ENCODE assay signal across 21 cellular contexts in genomic region chr1:67755160-67755559, GRCh38.
DNase-seq lines count a peak whose midpoint lies in the region; ATAC-seq and TF ChIP-seq lines count a peak whose summit lies in the region.
"Had no signal": no experiment of that assay in that cellular context is flagged by ENCODE, and none has a peak within 500 bp of the region (broad histone marks: within the 10 kb centered on the region; RNA-seq: fewer than 3 reads in every experiment).

No MANE protein-coding gene starts in this region.

- H3K4me2 ChIP-seq in DOHH2 (ENCODE audit: low read length) (peak overlapping the region; percentile 32), smooth muscle cell (no peak overlapping the region)

- no peaks in the 10 kb centered on the region for H4K20me1 ChIP-seq in DOHH2 (ENCODE audit: control insufficient read depth, insufficient read depth, low read depth, low read length)
- peaks cover 18% of the 10 kb centered on the region for H4K20me1 ChIP-seq in smooth muscle cell (ENCODE audit: low read depth)

- H3K4me1 ChIP-seq in DOHH2 (ENCODE audit: control insufficient read depth, low read length) (peaks cover 25% of the 10 kb centered on the region), breast epithelium (peaks cover 0 to 21% of the 10 kb centered on the region in 2 donors), thyroid gland (peaks cover 47 to 93% of the 10 kb centered on the region in 2 donors), smooth muscle cell (ENCODE audit: low read depth) (peaks cover 13% of the 10 kb centered on the region)

- H3K36me3 ChIP-seq in DOHH2 (ENCODE audit: control insufficient read depth, low read length) (no peaks in the 10 kb centered on the region), breast epithelium (no peaks in the 10 kb centered on the region), thyroid gland (no peaks in the 10 kb centered on the region), smooth muscle cell (ENCODE audit: low read depth) (no peaks in the 10 kb centered on the region)
- H3K36me3 ChIP-seq: brain microvascular endothelial cell, SJCRH30 had no signal

- H2AFZ ChIP-seq in smooth muscle cell (ENCODE audit: low read depth), result no peak overlapping the region

- H3K9ac ChIP-seq in smooth muscle cell (ENCODE audit: low read depth), result no peak overlapping the region

- no peak for TF ChIP-seq POLR2A in breast epithelium (IDR thresholded peaks at IDR 0.05)
- no peak for TF ChIP-seq POLR2A in thyroid gland (IDR thresholded peaks at IDR 0.05)

- H3K9me2 ChIP-seq in DOHH2 (replicated peaks; ENCODE audit: control insufficient read depth, low read length), result no peaks in the 10 kb centered on the region

- DNase-seq in breast epithelium (ENCODE audit: low spot score in 2 of 2) (no peak), thyroid gland (no peak), globus pallidus (ENCODE audit: low spot score) (no peak), smooth muscle cell (lab: John Stamatoyannopoulos, UW; ENCODE audit: unreplicated experiment) (no peak), SK-N-DZ (ENCODE audit: low spot score) (no peak)
- DNase-seq: activated CD8-positive, alpha-beta memory T cell treated with anti-CD3 and anti-CD28 coated beads for 24 hours; activated naive CD4-positive, alpha-beta T cell; activated T-cell treated with anti-CD3 and anti-CD28 coated beads, Interleukin-2, amount 50 U/mL, for 48 hours; brain microvascular endothelial cell; effector memory CD8-positive, alpha-beta T cell; H7; hypothalamus; naive B cell; occipital lobe; SJCRH30; substantia nigra had no signal

- ATAC-seq in HG02798 (IDR thresholded peaks at IDR 0.05; ENCODE audit: poor library complexity, unreplicated experiment), result peak; percentile 10
- ATAC-seq: effector memory CD8-positive, alpha-beta T cell; esophagus mucosa; left lobe of liver; Panc1 had no signal

- H3K79me2 ChIP-seq in DOHH2 (ENCODE audit: control insufficient read depth, low read length), result no peaks in the 10 kb centered on the region
- H3K79me2 ChIP-seq in smooth muscle cell (ENCODE audit: low read depth), result peaks cover 3% of the 10 kb centered on the region

- H3K9me3 ChIP-seq in DOHH2 (ENCODE audit: control insufficient read depth, insufficient read depth, low read length), result no peaks in the 10 kb centered on the region
- H3K9me3 ChIP-seq in breast epithelium, result no peaks in the 10 kb centered on the region
- H3K9me3 ChIP-seq in thyroid gland, result no peaks in the 10 kb centered on the region
- no peaks in the 10 kb centered on the region for H3K9me3 ChIP-seq in smooth muscle cell (replicated peaks; ENCODE audit: low read depth)
- H3K9me3 ChIP-seq: SJCRH30 had no signal

- TF ChIP-seq CTCF in DOHH2 (IDR thresholded peaks at IDR 0.05; ENCODE audit: low read depth, low read length, poor library complexity, severe bottlenecking), result no peak
- no peak for TF ChIP-seq CTCF in breast epithelium (IDR thresholded peaks at IDR 0.05)
- no peak for TF ChIP-seq CTCF in thyroid gland (IDR thresholded peaks at IDR 0.05)
- no peak for TF ChIP-seq CTCF in smooth muscle cell (IDR thresholded peaks at IDR 0.05; ENCODE audit: borderline replicate concordance, insufficient read depth, poor library complexity, severe bottlenecking)

- intact Hi-C loops in breast epithelium (cut with DNase I; ENCODE audit: low total_unique reads) (loop anchor here (10.0 kb wide), 1 partner anchor 220 kb away; no protein-coding TSS in a partner anchor), thyroid gland (cut with DNase I) (loop anchor here (10.0 kb wide), 2 partner anchors 70 to 200 kb away; partner anchors contain the start of gene GADD45A)

- H3K27ac ChIP-seq in DOHH2 (ENCODE audit: low read depth, low read length) (no peak overlapping the region), breast epithelium (peak overlapping the region; percentile 59 to 67), thyroid gland (peak overlapping the region; percentile 80 to 95 (median 82)), smooth muscle cell (ENCODE audit: low read depth) (no peak overlapping the region)
- H3K27ac ChIP-seq: brain microvascular endothelial cell, SJCRH30 had no signal

- H3K4me3 ChIP-seq in DOHH2 (ENCODE audit: low read length), result no peak overlapping the region; the same call in 1 of the 2 replicates
- H3K4me3 ChIP-seq in breast epithelium, result no peak overlapping the region
- H3K4me3 ChIP-seq in thyroid gland (replicated peaks in 1 of 3), result no peak overlapping the region
- no peak overlapping the region for H3K4me3 ChIP-seq in smooth muscle cell
- H3K4me3 ChIP-seq: SJCRH30 had no signal

- WGBS in thyroid gland, 2 donors, result 93 to 98% methylated on average over 2 of the region's 2 CpGs
- 100% methylated on average over 2 of the region's 2 CpGs for WGBS in smooth muscle cell (ENCODE audit: low lambda C conversion rate)

- no peaks in the 10 kb centered on the region for H3F3A ChIP-seq in DOHH2 (ENCODE audit: control insufficient read depth, insufficient read depth)
- H3F3A ChIP-seq in smooth muscle cell (ENCODE audit: low read depth), result peaks cover 16% of the 10 kb centered on the region

- H3K27me3 ChIP-seq in DOHH2 (ENCODE audit: control insufficient read depth, low read length) (no peaks in the 10 kb centered on the region), breast epithelium (no peaks in the 10 kb centered on the region), thyroid gland (no peaks in the 10 kb centered on the region), smooth muscle cell (ENCODE audit: low read depth) (no peaks in the 10 kb centered on the region)
- H3K27me3 ChIP-seq: brain microvascular endothelial cell, SJCRH30 had no signal

Comparison
In these comparisons a context has a peak if more than half of its experiments do, and no peak if none do; other contexts are left out.
1. H3K27ac ChIP-seq: peak in breast epithelium (2 of 2) and thyroid gland (3 of 3); none in DOHH2 (single experiment) and smooth muscle cell (single experiment).